Comparison of ENCODE assay signal across 26 cellular contexts in the genomic region with DNA sequence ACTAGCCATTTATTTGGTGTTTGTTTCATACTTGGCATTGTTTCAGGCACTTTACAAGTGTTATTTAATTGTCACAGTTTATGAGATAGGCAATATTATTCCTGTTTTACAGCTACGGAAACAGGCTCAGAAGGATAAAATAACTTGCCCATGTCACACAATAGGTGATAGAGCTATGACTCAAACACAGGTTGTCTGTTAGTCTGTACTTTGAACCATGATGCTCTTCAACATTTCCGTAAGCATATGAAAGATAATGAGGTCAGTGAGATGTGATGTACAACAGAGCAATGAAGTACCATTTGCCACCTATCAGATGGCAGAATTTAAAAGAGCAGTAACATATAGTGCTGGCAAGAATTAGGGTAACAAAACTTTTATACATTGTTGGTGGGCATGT. TPM values are rescaled to one million over a fixed set of nuclear protein-coding genes. Genes with fewer than 3 reads are reported as not detected.
A peak's percentile ranks its signal among the peaks of the same experiment; 100 is the strongest.
DNase-seq lines count a peak whose midpoint lies in the region; ATAC-seq and TF ChIP-seq lines count a peak whose summit lies in the region.
"Had no signal": no experiment of that assay in that cellular context is flagged by ENCODE, and none has a peak within 500 bp of the region (broad histone marks: within the 10 kb centered on the region; RNA-seq: fewer than 3 reads in every experiment).

No MANE protein-coding gene starts in this region.

- H3K27ac ChIP-seq in HEK293 (ENCODE audit: extremely low read depth, low read depth, low read length) = no peak overlapping the region
- H3K27ac ChIP-seq: BLaER1, HL-60, SK-N-MC had no signal

- H3K4me3 ChIP-seq in HEK293 (ENCODE audit: low read depth, low read length) (no peak overlapping the region), mucosa of descending colon (no peak overlapping the region), foreskin fibroblast (ENCODE audit: low read depth in 1 of 2, low read length in 2 of 2) (no peak overlapping the region)
- H3K4me3 ChIP-seq: BLaER1, GM12878, K562, SK-N-MC had no signal

- H3K36me3 ChIP-seq in HEK293 (ENCODE audit: control insufficient read depth in 2 of 2, insufficient read depth in 1 of 2, low read length in 2 of 2) = no peaks in the 10 kb centered on the region
- no peaks in the 10 kb centered on the region for H3K36me3 ChIP-seq in mucosa of descending colon (ENCODE audit: low read depth)

- peak; percentile 35 for ATAC-seq in esophagus mucosa
- ATAC-seq in mucosa of descending colon = peak; percentile 98
- ATAC-seq in HG02642 (IDR thresholded peaks at IDR 0.05; ENCODE audit: poor library complexity, unreplicated experiment) = no peak
- ATAC-seq: GM12878, K562, Panc1 had no signal

- TF ChIP-seq CTCF in HEK293 (tag by site-specific recombination; IDR thresholded peaks at IDR 0.05) (no peak), mucosa of descending colon (IDR thresholded peaks at IDR 0.05) (no peak), foreskin fibroblast (IDR thresholded peaks at IDR 0.05; ENCODE audit: low read depth, low read length) (no peak)

- POLR2A ChIA-PET in HEK293 (lab: Yijun Ruan, JAX) = no interaction called here

- DNase-seq in RKO (ENCODE audit: low spot score) = peak; percentile 46
- no peak for DNase-seq in mucosa of descending colon
- no peak for DNase-seq in foreskin fibroblast
- no peak for DNase-seq in NCI-H1092 treated with DMSO at 0.1 percent for 48 hours (lab: John Stamatoyannopoulos, UW)
- DNase-seq: CD4-positive, alpha-beta T cell; GDM1; HCEC 1CT; MM.1S; NCI-H1048; NCI-H1417 treated with DMSO at 0.1 percent for 48 hours; NCI-H1694 treated with DMSO at 0.1 percent for 48 hours; NCI-H2081; NCI-H2171; NCI-H226; NCI-H510A; NCI-H69; SIG-M5 had no signal

- H3K9me3 ChIP-seq in HEK293 (ENCODE audit: control insufficient read depth, insufficient read depth, low read depth, low read length) (peaks cover 3% of the 10 kb centered on the region; the same call in 1 of the 2 replicates), mucosa of descending colon (peaks cover 10% of the 10 kb centered on the region)

- CTCF ChIA-PET in HEK293 (lab: Yijun Ruan, JAX) = no interaction called here

- H3K4me1 ChIP-seq in HEK293 (ENCODE audit: control insufficient read depth, insufficient read depth, low read length) = no peaks in the 10 kb centered on the region
- no peaks in the 10 kb centered on the region for H3K4me1 ChIP-seq in mucosa of descending colon (ENCODE audit: low read depth)
- H3K4me1 ChIP-seq: BLaER1 had no signal

- intact Hi-C loops in mucosa of descending colon (cut with DNase I, micrococcal nuclease) = no loop called here

TF ChIP-seq in HEK293, 187 proteins besides CTCF, POLR2A, EP300 and RAD21:
- TF ChIP-seq, protein P1, sequence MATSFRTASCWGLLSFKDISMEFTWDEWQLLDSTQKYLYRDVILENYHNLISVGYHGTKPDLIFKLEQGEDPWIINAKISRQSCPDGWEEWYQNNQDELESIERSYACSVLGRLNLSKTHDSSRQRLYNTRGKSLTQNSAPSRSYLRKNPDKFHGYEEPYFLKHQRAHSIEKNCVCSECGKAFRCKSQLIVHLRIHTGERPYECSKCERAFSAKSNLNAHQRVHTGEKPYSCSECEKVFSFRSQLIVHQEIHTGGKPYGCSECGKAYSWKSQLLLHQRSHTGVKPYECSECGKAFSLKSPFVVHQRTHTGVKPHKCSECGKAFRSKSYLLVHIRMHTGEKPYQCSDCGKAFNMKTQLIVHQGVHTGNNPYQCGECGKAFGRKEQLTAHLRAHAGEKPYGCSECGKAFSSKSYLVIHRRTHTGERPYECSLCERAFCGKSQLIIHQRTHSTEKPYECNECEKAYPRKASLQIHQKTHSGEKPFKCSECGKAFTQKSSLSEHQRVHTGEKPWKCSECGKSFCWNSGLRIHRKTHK (tag by site-specific recombination; IDR thresholded peaks at IDR 0.05) = no peak
- TF ChIP-seq ZNF585B (tag by site-specific recombination; IDR thresholded peaks at IDR 0.05) (0 out of 2 replicates have a peak, but pooled peaks have one; percentile 10), ZNF184 (tag by site-specific recombination; IDR thresholded peaks at IDR 0.05) (peak; percentile 72; the same call in 1 of the 2 replicates)

RNA-seq across cellular contexts. Expression of a gene that starts 15.3 kb away (rescaled TPM):
- total RNA-seq in esophagus mucosa = 41.0 TPM
- total RNA-seq in mucosa of descending colon = 10 to 100 TPM; 68.2 to 83.2 (median 72.0) TPM

RNA-seq across cellular contexts. Expression of a gene that starts 15.7 kb away (rescaled TPM):
- total RNA-seq in esophagus mucosa = 13.4 TPM
- total RNA-seq in mucosa of descending colon = 10 to 100 TPM; 14.0 to 28.0 (median 20.0) TPM
